1 cellular context compared by ENCODE assay signal in genomic region chr6:33346972-33347371, GRCh38.
TF ChIP-seq lines count a peak whose summit lies in the region.

No MANE protein-coding gene starts in this region.

TF ChIP-seq in IMR-90, 13 proteins besides CTCF, POLR2A, EP300 and RAD21:
- TF ChIP-seq CEBPB (IDR thresholded peaks at IDR 0.05; ENCODE audit: low read depth, low read length) (peak; percentile 41; the same call in 1 of the 2 replicates), FOS (IDR thresholded peaks at IDR 0.05; ENCODE audit: low read depth, low read length) (peak; percentile 56)
TF ChIP-seq in IMR-90: peak in this region for 2; not testable (repeated sequence) for 11.
